Comparison of ENCODE assay signal across 8 cellular contexts in genomic region chr1:228697209-228698016, GRCh38. TPM values are rescaled to one million over a fixed set of nuclear protein-coding genes. Genes with fewer than 3 reads are reported as not detected.
DNase-seq lines count a peak whose midpoint lies in the region; ATAC-seq, FAIRE-seq and TF ChIP-seq lines count a peak whose summit lies in the region.

No MANE protein-coding gene starts in this region.

- H3K27ac Mint-ChIP-seq in CD14-positive monocyte, result peak overlapping the region in 2 of 7 donors; percentile 15 to 74
- no peak overlapping the region for H3K27ac Mint-ChIP-seq in mesothelial cell of epicardium

- no peak for FAIRE-seq in GM12892 (lab: Jason Lieb, UNC)

- no peaks in the 10 kb centered on the region for H3K27me3 Mint-ChIP-seq in CD14-positive monocyte (ENCODE audit: low read depth in 3 of 3)
- no peaks in the 10 kb centered on the region for H3K27me3 Mint-ChIP-seq in mesothelial cell of epicardium (ENCODE audit: low read depth)

- ATAC-seq in GM19035 (IDR thresholded peaks at IDR 0.05; ENCODE audit: unreplicated experiment) (no peak), GM21367 (IDR thresholded peaks at IDR 0.05; ENCODE audit: unreplicated experiment) (no peak), GM19397 (IDR thresholded peaks at IDR 0.05; ENCODE audit: unreplicated experiment) (no peak)

- H3K4me1 Mint-ChIP-seq in CD14-positive monocyte (peaks cover 25% of the 10 kb centered on the region), mesothelial cell of epicardium (peaks cover 8% of the 10 kb centered on the region)

- H3K9me3 ChIP-seq in breast epithelium, result no peaks in the 10 kb centered on the region

- TF ChIP-seq POLR2A in NB4 (IDR thresholded peaks at IDR 0.05; ENCODE audit: extremely low read depth, insufficient read length) (no peak), breast epithelium (IDR thresholded peaks at IDR 0.05) (no peak), GM12892 (IDR thresholded peaks at IDR 0.05; ENCODE audit: low read depth, low read length) (no peak)

- no peak overlapping the region for H3K4me3 ChIP-seq in NB4 (ENCODE audit: low read depth, low read length)
- no peak overlapping the region for H3K4me3 ChIP-seq in breast epithelium

- TF ChIP-seq CTCF in CD14-positive monocyte (IDR thresholded peaks at IDR 0.05) (no peak), NB4 (IDR thresholded peaks at IDR 0.05; ENCODE audit: low read depth, low read length) (no peak), breast epithelium (IDR thresholded peaks at IDR 0.05) (no peak), mesothelial cell of epicardium (IDR thresholded peaks at IDR 0.05; ENCODE audit: unreplicated experiment) (no peak)

- intact Hi-C loops in CD14-positive monocyte (cut with micrococcal nuclease) (no loop called here), breast epithelium (cut with DNase I; ENCODE audit: low total_unique reads) (no loop called here)

- H3K27ac ChIP-seq in breast epithelium, result no peak overlapping the region

- H3K9me3 Mint-ChIP-seq in CD14-positive monocyte (peaks cover 0 to 3% (median 1%) of the 10 kb centered on the region in 7 donors), mesothelial cell of epicardium (no peaks in the 10 kb centered on the region)

- H3K4me3 Mint-ChIP-seq in CD14-positive monocyte (no peak overlapping the region), mesothelial cell of epicardium (no peak overlapping the region)

- H3K36me3 ChIP-seq in breast epithelium, result no peaks in the 10 kb centered on the region

- H3K4me1 ChIP-seq in breast epithelium, result peaks cover 0 to 4% of the 10 kb centered on the region in 2 donors

- peak; percentile 51 for DNase-seq in CD14-positive monocyte (ENCODE audit: low spot score)
- DNase-seq in NB4 (ENCODE audit: low read depth), result peak; percentile 88
- DNase-seq in breast epithelium (ENCODE audit: low spot score in 2 of 2), result peak; percentile 65 to 74
- DNase-seq in mesothelial cell of epicardium (ENCODE audit: low spot score in 2 of 2, unreplicated experiment in 2 of 2), result peak; percentile 36 to 63
- DNase-seq in GM12892 (ENCODE audit: insufficient read length), result no peak

- H3K27me3 ChIP-seq in breast epithelium, result no peaks in the 10 kb centered on the region

- H3K36me3 Mint-ChIP-seq in CD14-positive monocyte, result no peaks in the 10 kb centered on the region
- H3K36me3 Mint-ChIP-seq in mesothelial cell of epicardium, result no peaks in the 10 kb centered on the region

RNA-seq across cellular contexts. Expression of gene RHOU, which starts 37.9 kb away (rescaled TPM):
- 1 to 10 TPM; 4.1 to 4.8 TPM for polyA plus RNA-seq in CD14-positive monocyte
- total RNA-seq in breast epithelium (10 to 100 TPM; 28.8 to 31.5 (median 29.7) TPM), mesothelial cell of epicardium (39.8 to 40.6 TPM (median 40.6 TPM) in 3 replicates)
- polyA plus RNA-seq in GM12892 (2012; ENCODE audit: missing spikeins), result 0.06 TPM
